ENCODE assay signal across 8 cellular contexts in the genomic region with DNA sequence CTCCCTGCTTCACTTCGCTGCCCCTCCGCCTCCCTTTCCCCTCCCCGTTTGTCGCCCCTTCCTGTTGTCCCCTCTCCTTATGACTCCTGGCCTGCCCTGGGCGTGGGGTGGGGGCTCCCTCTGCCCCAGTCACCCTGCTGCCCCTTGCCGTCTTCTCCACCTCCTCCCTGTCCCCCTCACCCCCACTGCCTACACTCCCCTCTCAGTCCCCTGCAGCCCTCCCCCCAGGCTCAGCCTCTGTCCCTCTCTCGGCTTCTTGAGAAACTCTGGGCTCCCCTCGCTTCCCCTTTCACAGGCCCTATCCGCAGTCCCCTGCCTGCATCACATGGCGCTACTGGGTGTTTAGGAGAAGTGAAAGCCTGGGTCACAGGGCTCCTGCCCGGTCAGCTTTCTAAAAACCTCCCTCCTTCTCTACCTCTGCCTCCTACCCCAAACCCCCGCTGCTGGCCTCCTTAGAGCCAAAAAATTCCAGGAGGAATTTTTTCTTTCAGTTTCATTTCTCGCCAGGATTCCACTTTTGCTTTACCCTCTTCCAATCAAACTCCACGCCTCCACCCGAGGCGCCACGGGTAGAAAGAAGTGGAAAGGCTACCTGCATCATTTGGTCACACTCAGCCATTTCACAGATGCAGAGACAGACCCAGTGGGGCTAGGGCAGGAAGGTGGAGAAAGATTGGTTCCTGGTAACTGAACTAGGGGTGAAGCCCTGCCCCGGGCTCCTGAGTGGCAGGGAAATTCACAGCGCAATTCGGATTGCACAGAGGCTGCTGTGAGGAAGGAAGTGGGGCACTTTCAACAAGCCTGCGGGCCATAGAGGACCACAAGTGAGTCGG. TPM values are rescaled to one million over a fixed set of nuclear protein-coding genes. Genes with fewer than 3 reads are reported as not detected.
DNase-seq lines count a peak whose midpoint lies in the region; ATAC-seq and TF ChIP-seq lines count a peak whose summit lies in the region.

A gene (minus strand): TSS at position 268 of the 833 bp plus-strand sequence. CDS start 625 bp downstream, outside the sequence.

- H3K27me3 Mint-ChIP-seq in activated T-cell treated with anti-CD3 and anti-CD28 coated beads, Interleukin-2, amount 50 U/mL, for 4 hours (ENCODE audit: low read depth): peaks cover 18% of the 10 kb centered on the region

- no peak within 1 kb of the TSS for H3K9ac ChIP-seq in HUES48 (ENCODE audit: low read depth, low read length)

- H3K9me3 ChIP-seq in HUES48 (ENCODE audit: control insufficient read depth, insufficient read depth, low read length): no peaks in the 10 kb centered on the region

- H3K4me3 ChIP-seq in HUES48 (ENCODE audit: low read depth, low read length): peak within 1 kb of the TSS; percentile 63

- H3K36me3 ChIP-seq in HUES48 (ENCODE audit: control insufficient read depth, insufficient read depth, low read length): no peaks in the 10 kb centered on the region

- no peaks in the 10 kb centered on the region for H3K9me3 Mint-ChIP-seq in activated T-cell treated with anti-CD3 and anti-CD28 coated beads, Interleukin-2, amount 50 U/mL, for 4 hours

- H3K4me1 ChIP-seq in HUES48 (ENCODE audit: control insufficient read depth, insufficient read depth, low read length): peaks cover 18% of the 10 kb centered on the region

- ATAC-seq in GM21381 (IDR thresholded peaks at IDR 0.05; ENCODE audit: unreplicated experiment) (peak; percentile 67), omental fat pad (ENCODE audit: low FRiP score) (peak; percentile 62)
- ATAC-seq in activated T-cell treated with anti-CD3 and anti-CD28 coated beads, Interleukin-2, amount 50 U/mL, for 4 hours: peak; percentile 44 to 56

- H3K27me3 ChIP-seq in HUES48 (ENCODE audit: control insufficient read depth, insufficient read depth, low read length): peaks cover 25% of the 10 kb centered on the region

- DNase-seq in ELF-1 (ENCODE audit: low read depth, low spot score): peak; percentile 18
- peak; percentile 30 for DNase-seq in activated T-cell treated with anti-CD3 and anti-CD28 coated beads, Interleukin-2, amount 50 U/mL, for 4 hours
- DNase-seq in glomerular endothelial cell (ENCODE audit: extremely low read depth, low read depth, low spot score): no peak
- DNase-seq in omental fat pad (ENCODE audit: low spot score): no peak
- DNase-seq in islet precursor cell: no peak
- no peak for DNase-seq in HPDE6-E6E7 (ENCODE audit: extremely low spot score)

- H3K36me3 Mint-ChIP-seq in activated T-cell treated with anti-CD3 and anti-CD28 coated beads, Interleukin-2, amount 50 U/mL, for 4 hours (ENCODE audit: insufficient read depth): no peaks in the 10 kb centered on the region

- no peak for TF ChIP-seq CTCF in omental fat pad (IDR thresholded peaks at IDR 0.05)

- H3K4me3 Mint-ChIP-seq in activated T-cell treated with anti-CD3 and anti-CD28 coated beads, Interleukin-2, amount 50 U/mL, for 4 hours: peak within 1 kb of the TSS; percentile 75

- H3K27ac ChIP-seq in HUES48 (ENCODE audit: low read depth, low read length): no peak within 1 kb of the TSS

- H3K4me1 Mint-ChIP-seq in activated T-cell treated with anti-CD3 and anti-CD28 coated beads, Interleukin-2, amount 50 U/mL, for 4 hours (ENCODE audit: low read depth): peaks cover 25% of the 10 kb centered on the region

RNA-seq across cellular contexts. Expression of the gene that starts here (rescaled TPM):
- 1 to 10 TPM; 3.8 to 6.1 (median 5.5) TPM for total RNA-seq in activated T-cell treated with anti-CD3 and anti-CD28 coated beads, Interleukin-2, amount 50 U/mL, for 4 hours
- total RNA-seq in glomerular endothelial cell (8.8 and 21.5 TPM in 2 replicates), omental fat pad (10 to 100 TPM; 17.6 to 56.0 (median 32.3) TPM)

Comparison
In these comparisons a context has a peak if more than half of its experiments do, and no peak if none do; other contexts are left out.
1. DNase-seq: peak in ELF-1 (single experiment) and activated T-cell treated with anti-CD3 and anti-CD28 coated beads, Interleukin-2, amount 50 U/mL, for 4 hours (single experiment); none in glomerular endothelial cell (single experiment), omental fat pad (single experiment), islet precursor cell (single experiment) and HPDE6-E6E7 (single experiment).
2. Peak in every context shown above with its lines, with median percentiles within 50 percentile points of each other: ATAC-seq.